2 cellular contexts compared by ENCODE assay signal in the genomic region with DNA sequence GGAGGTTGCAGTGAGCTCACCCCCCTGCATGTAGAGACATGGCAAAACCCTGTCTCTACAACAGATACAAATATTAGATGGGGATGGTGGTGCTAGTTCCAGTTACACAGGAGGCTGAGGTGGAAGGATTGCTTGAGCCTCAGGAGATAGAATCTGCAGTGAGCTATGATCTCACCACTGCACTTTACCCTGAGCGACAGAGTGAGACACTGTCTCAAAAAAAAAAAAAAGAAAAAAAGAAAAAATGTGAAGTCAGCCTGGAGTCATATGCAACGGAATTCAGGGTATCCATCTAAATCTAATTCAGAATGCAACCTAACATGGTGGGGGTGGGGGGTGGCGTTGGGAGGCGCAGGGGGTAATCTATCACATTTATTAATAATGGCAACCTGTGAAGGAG.
TF ChIP-seq lines count a peak whose summit lies in the region.

No MANE protein-coding gene starts in this region.

TF ChIP-seq in GM23338, 12 proteins besides CTCF, POLR2A, EP300 and RAD21 (continues in another document):
- no peak for TF ChIP-seq EZH2phosphoT487 (IDR thresholded peaks at IDR 0.05; ENCODE audit: unreplicated experiment)
- no peak for TF ChIP-seq EZH2 (IDR thresholded peaks at IDR 0.05; ENCODE audit: low read depth, unreplicated experiment)
- TF ChIP-seq, protein P1, sequence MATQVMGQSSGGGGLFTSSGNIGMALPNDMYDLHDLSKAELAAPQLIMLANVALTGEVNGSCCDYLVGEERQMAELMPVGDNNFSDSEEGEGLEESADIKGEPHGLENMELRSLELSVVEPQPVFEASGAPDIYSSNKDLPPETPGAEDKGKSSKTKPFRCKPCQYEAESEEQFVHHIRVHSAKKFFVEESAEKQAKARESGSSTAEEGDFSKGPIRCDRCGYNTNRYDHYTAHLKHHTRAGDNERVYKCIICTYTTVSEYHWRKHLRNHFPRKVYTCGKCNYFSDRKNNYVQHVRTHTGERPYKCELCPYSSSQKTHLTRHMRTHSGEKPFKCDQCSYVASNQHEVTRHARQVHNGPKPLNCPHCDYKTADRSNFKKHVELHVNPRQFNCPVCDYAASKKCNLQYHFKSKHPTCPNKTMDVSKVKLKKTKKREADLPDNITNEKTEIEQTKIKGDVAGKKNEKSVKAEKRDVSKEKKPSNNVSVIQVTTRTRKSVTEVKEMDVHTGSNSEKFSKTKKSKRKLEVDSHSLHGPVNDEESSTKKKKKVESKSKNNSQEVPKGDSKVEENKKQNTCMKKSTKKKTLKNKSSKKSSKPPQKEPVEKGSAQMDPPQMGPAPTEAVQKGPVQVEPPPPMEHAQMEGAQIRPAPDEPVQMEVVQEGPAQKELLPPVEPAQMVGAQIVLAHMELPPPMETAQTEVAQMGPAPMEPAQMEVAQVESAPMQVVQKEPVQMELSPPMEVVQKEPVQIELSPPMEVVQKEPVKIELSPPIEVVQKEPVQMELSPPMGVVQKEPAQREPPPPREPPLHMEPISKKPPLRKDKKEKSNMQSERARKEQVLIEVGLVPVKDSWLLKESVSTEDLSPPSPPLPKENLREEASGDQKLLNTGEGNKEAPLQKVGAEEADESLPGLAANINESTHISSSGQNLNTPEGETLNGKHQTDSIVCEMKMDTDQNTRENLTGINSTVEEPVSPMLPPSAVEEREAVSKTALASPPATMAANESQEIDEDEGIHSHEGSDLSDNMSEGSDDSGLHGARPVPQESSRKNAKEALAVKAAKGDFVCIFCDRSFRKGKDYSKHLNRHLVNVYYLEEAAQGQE (IDR thresholded peaks at IDR 0.05; ENCODE audit: unreplicated experiment), result no peak
- no peak for TF ChIP-seq JUNB (IDR thresholded peaks at IDR 0.05; ENCODE audit: unreplicated experiment)
- TF ChIP-seq, protein P2, sequence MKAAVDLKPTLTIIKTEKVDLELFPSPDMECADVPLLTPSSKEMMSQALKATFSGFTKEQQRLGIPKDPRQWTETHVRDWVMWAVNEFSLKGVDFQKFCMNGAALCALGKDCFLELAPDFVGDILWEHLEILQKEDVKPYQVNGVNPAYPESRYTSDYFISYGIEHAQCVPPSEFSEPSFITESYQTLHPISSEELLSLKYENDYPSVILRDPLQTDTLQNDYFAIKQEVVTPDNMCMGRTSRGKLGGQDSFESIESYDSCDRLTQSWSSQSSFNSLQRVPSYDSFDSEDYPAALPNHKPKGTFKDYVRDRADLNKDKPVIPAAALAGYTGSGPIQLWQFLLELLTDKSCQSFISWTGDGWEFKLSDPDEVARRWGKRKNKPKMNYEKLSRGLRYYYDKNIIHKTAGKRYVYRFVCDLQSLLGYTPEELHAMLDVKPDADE (IDR thresholded peaks at IDR 0.05), result no peak
- TF ChIP-seq CREB1 (CRISPR knock-in tag; IDR thresholded peaks at IDR 0.05; ENCODE audit: low read depth), result no peak
- TF ChIP-seq ZNF114 (CRISPR knock-in tag; IDR thresholded peaks at IDR 0.05), result no peak
- no peak for TF ChIP-seq ZNF462 (CRISPR knock-in tag; IDR thresholded peaks at IDR 0.05)
- no peak for TF ChIP-seq POLR2AphosphoS5 (IDR thresholded peaks at IDR 0.05; ENCODE audit: low read depth)
- TF ChIP-seq ZNF331 (CRISPR knock-in tag; IDR thresholded peaks at IDR 0.05; ENCODE audit: low read depth), result no peak

TF ChIP-seq in H1, 55 proteins besides CTCF, POLR2A, EP300 and RAD21:
- TF ChIP-seq EZH2 (IDR thresholded peaks at IDR 0.05; ENCODE audit: low read depth, low read length, severe bottlenecking) (no peak), RNF2 (IDR thresholded peaks at IDR 0.05; ENCODE audit: borderline replicate concordance, low read depth, low read length, missing control alignments, poor library complexity, severe bottlenecking) (no peak), PHF8 (conservative IDR thresholded peaks at IDR 0.05; ENCODE audit: low read depth, low read length) (no peak), CBX8 (IDR thresholded peaks at IDR 0.05; ENCODE audit: borderline replicate concordance, low read depth, low read length) (no peak), ATF3 (IDR thresholded peaks at IDR 0.05; ENCODE audit: insufficient read depth, low read depth, low read length) (no peak), KDM1A (IDR thresholded peaks at IDR 0.05; ENCODE audit: borderline replicate concordance, low read length) (no peak), POU5F1 (IDR thresholded peaks at IDR 0.05; ENCODE audit: low read depth, low read length) (no peak), TCF12 (IDR thresholded peaks at IDR 0.05; ENCODE audit: low read depth, low read length) (no peak), NANOG (IDR thresholded peaks at IDR 0.05; ENCODE audit: insufficient read depth, low read depth, low read length, poor library complexity, severe bottlenecking) (no peak), TBP (IDR thresholded peaks at IDR 0.05; ENCODE audit: low read depth, low read length) (no peak), SIRT6 (IDR thresholded peaks at IDR 0.05; ENCODE audit: low read length) (no peak), CHD2 (IDR thresholded peaks at IDR 0.05; ENCODE audit: low read length) (no peak)
